In the genomic region with DNA sequence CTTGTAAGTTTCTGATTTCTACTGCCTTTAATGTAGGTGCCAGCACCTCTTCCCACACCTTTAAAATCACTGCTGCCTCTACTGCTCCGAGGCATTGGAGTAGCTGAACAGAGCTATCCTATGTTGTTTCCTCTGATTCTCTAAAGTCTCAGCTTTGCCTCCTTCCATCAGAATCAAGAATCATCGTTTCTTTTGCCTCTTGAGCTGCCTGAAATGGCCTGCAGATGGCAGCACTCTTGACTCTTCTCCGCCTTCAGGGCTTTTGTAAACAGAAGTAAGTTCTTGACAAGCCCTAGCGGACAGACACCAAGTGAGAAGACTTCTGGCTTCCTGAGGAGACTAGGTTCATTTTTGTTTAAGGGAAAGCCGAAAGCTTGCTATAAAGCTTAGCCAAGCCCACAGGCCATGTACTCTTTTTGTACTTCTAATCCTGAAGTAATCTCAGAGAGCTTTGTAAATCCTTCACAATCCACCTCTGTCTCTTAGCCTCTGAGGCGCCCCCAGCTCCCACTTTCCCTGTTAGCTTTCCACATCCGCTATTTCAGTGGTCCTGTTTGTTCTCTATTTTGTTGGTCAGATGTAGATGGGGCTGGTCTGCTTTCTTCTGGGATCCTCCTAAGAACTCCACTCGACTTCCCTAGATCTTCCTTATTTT, we compare ENCODE assay signal across 8 cellular contexts. TPM values are rescaled to one million over a fixed set of nuclear protein-coding genes. Genes with fewer than 3 reads are reported as not detected.
DNase-seq lines count a peak whose midpoint lies in the region; ATAC-seq and TF ChIP-seq lines count a peak whose summit lies in the region.

No MANE protein-coding gene starts in this region.

- H3K4me3 ChIP-seq in foreskin fibroblast (ENCODE audit: low read depth in 1 of 2, low read length in 2 of 2), result no peak overlapping the region
- no peak overlapping the region for H3K4me3 ChIP-seq in transverse colon

- H3K36me3 Mint-ChIP-seq in activated T-cell treated with anti-CD3 and anti-CD28 coated beads, Interleukin-2, amount 50 U/mL, for 72 hours (ENCODE audit: insufficient read depth in 2 of 2), result peaks cover 6 to 16% of the 10 kb centered on the region in 2 donors
- H3K36me3 Mint-ChIP-seq in osteocyte (ENCODE audit: unreplicated experiment), result peaks cover 12% of the 10 kb centered on the region

- no peaks in the 10 kb centered on the region for H3K4me1 Mint-ChIP-seq in activated T-cell treated with anti-CD3 and anti-CD28 coated beads, Interleukin-2, amount 50 U/mL, for 72 hours (ENCODE audit: low read depth)
- H3K4me1 Mint-ChIP-seq in osteocyte (ENCODE audit: unreplicated experiment), result peaks cover 2% of the 10 kb centered on the region

- no peaks in the 10 kb centered on the region for H3K27me3 ChIP-seq in transverse colon

- H3K9me3 ChIP-seq in transverse colon, result peaks cover 7 to 9% of the 10 kb centered on the region in 2 donors

- no peaks in the 10 kb centered on the region for H3K27me3 Mint-ChIP-seq in activated T-cell treated with anti-CD3 and anti-CD28 coated beads, Interleukin-2, amount 50 U/mL, for 72 hours (ENCODE audit: low read depth)
- no peaks in the 10 kb centered on the region for H3K27me3 Mint-ChIP-seq in osteocyte (ENCODE audit: unreplicated experiment)

- no peak overlapping the region for H3K27ac Mint-ChIP-seq in activated T-cell treated with anti-CD3 and anti-CD28 coated beads, Interleukin-2, amount 50 U/mL, for 72 hours
- no peak overlapping the region for H3K27ac Mint-ChIP-seq in osteocyte (ENCODE audit: unreplicated experiment)

- no peaks in the 10 kb centered on the region for H3K36me3 ChIP-seq in transverse colon

- TF ChIP-seq CTCF in foreskin fibroblast (IDR thresholded peaks at IDR 0.05; ENCODE audit: low read depth, low read length), result peak; percentile 92
- TF ChIP-seq CTCF in osteocyte (IDR thresholded peaks at IDR 0.05), result peak; percentile 77
- TF ChIP-seq CTCF in transverse colon (IDR thresholded peaks at IDR 0.05), result peak; percentile 57 to 78 (median 70)

- peak; percentile 21 for DNase-seq in COLO668 (lab: John Stamatoyannopoulos, UW; ENCODE audit: unreplicated experiment)
- DNase-seq in RKO (ENCODE audit: low spot score), result peak; percentile 72
- DNase-seq in activated T-cell treated with anti-CD3 and anti-CD28 coated beads, Interleukin-2, amount 50 U/mL, for 72 hours, result peak; percentile 66 to 67
- peak; percentile 47 to 80 for DNase-seq in foreskin fibroblast
- DNase-seq in osteocyte (ENCODE audit: extremely low spot score, unreplicated experiment), result no peak
- peak; percentile 72 for DNase-seq in transverse colon

- intact Hi-C loops in transverse colon (cut with DNase I; ENCODE audit: low total_unique reads), result no loop called here

- H3K27ac ChIP-seq in transverse colon, result no peak overlapping the region

- ATAC-seq in GM19328 (IDR thresholded peaks at IDR 0.05; ENCODE audit: unreplicated experiment), result peak; percentile 84
- peak; percentile 95 for ATAC-seq in HG03378 (IDR thresholded peaks at IDR 0.05; ENCODE audit: unreplicated experiment)
- ATAC-seq in activated T-cell treated with anti-CD3 and anti-CD28 coated beads, Interleukin-2, amount 50 U/mL, for 72 hours (replicated peaks in 1 of 2), result peak; percentile 83 to 86

- WGBS in transverse colon (ENCODE audit: low coverage in 1 of 2), 2 donors, result 40 to 71% methylated on average over 4 to 8 of the region's 8 CpGs

- TF ChIP-seq EP300 in transverse colon (IDR thresholded peaks at IDR 0.05; ENCODE audit: low read depth), result no peak

- TF ChIP-seq POLR2A in transverse colon (IDR thresholded peaks at IDR 0.05), result no peak

- H3K4me3 Mint-ChIP-seq in activated T-cell treated with anti-CD3 and anti-CD28 coated beads, Interleukin-2, amount 50 U/mL, for 72 hours, result no peak overlapping the region
- no peak overlapping the region for H3K4me3 Mint-ChIP-seq in osteocyte (ENCODE audit: unreplicated experiment)

- H3K4me1 ChIP-seq in transverse colon, result peaks cover 0 to 13% (median 0%) of the 10 kb centered on the region in 4 donors

- in situ Hi-C loops in transverse colon (cut with MboI; ENCODE audit: low pct_ligation_motif_present in 1 of 4, low pct_unique_long_range_greater_than_20kb in 1 of 4, low sequenced_read_pairs in 3 of 4), result loop anchor here in 1 of 4 donors (25.0 kb wide), 1 partner anchor 464 kb away; no protein-coding TSS in a partner anchor

- peaks cover 10 to 13% of the 10 kb centered on the region in 2 donors for H3K9me3 Mint-ChIP-seq in activated T-cell treated with anti-CD3 and anti-CD28 coated beads, Interleukin-2, amount 50 U/mL, for 72 hours
- peaks cover 26% of the 10 kb centered on the region for H3K9me3 Mint-ChIP-seq in osteocyte (ENCODE audit: unreplicated experiment)

RNA-seq across cellular contexts. Expression of a gene that starts 48.4 kb away (rescaled TPM):
- 10 to 100 TPM; 57.2 to 61.2 TPM for total RNA-seq in activated T-cell treated with anti-CD3 and anti-CD28 coated beads, Interleukin-2, amount 50 U/mL, for 72 hours
- 34.9 and 37.7 TPM in 2 replicates for total RNA-seq in osteocyte
- total RNA-seq in transverse colon, result 10 to 100 TPM in 3 of 4 donors, 1 to 10 TPM in 1; 4.6 to 49.2 (median 34.9) TPM

RNA-seq across cellular contexts. Expression of a gene that starts 58.1 kb away (rescaled TPM):
- total RNA-seq in activated T-cell treated with anti-CD3 and anti-CD28 coated beads, Interleukin-2, amount 50 U/mL, for 72 hours, result under 1 TPM; 0.38 to 0.60 TPM
- total RNA-seq in osteocyte (0.27 and 0.29 TPM in 2 replicates), transverse colon (not detected)
